In the genomic region with DNA sequence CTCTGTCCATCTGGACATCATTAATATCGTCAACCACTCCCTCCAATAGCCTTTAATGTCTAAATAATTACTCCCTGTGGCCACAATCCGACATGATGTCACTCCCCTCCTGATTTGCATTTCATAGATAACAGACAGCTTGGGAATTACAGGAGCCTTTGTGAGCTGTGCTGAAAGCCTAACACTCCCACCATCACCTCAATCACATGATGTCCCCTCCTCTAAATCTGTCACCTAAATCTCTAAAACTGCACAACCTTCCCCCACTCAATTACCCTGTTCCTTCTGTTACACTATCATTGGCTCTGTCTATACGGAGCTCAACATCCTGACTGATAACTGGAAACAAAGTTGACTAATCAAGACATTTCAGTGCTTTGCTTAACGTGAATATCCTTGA, we compare ENCODE assay signal across 1 cellular context.
TF ChIP-seq lines count a peak whose summit lies in the region.

No MANE protein-coding gene starts in this region.

TF ChIP-seq in HEK293, 187 proteins besides CTCF, POLR2A, EP300 and RAD21 (continued from another document and continues in another):
- TF ChIP-seq ZNF280C (tag by site-specific recombination; IDR thresholded peaks at IDR 0.05) (no peak), KLF8 (tag by site-specific recombination; IDR thresholded peaks at IDR 0.05) (no peak), KLF17 (tag by site-specific recombination; IDR thresholded peaks at IDR 0.05) (no peak), ZNF391 (tag by site-specific recombination; IDR thresholded peaks at IDR 0.05; ENCODE audit: borderline replicate concordance, low read depth) (no peak), HOXA7 (CRISPR knock-in tag; IDR thresholded peaks at IDR 0.05; ENCODE audit: borderline replicate concordance) (no peak), ZNF366 (tag by site-specific recombination; conservative IDR thresholded peaks at IDR 0.05) (peak; percentile 29; the same call in 1 of the 2 replicates), ZNF701 (tag by site-specific recombination; IDR thresholded peaks at IDR 0.05) (no peak), ZNF211 (tag by site-specific recombination; IDR thresholded peaks at IDR 0.05; ENCODE audit: low read depth) (no peak), GLIS2 (tag by site-specific recombination; IDR thresholded peaks at IDR 0.05) (no peak), PRDM2 (tag by site-specific recombination; IDR thresholded peaks at IDR 0.05; ENCODE audit: borderline replicate concordance) (no peak), YY2 (tag by site-specific recombination; IDR thresholded peaks at IDR 0.05) (no peak), ZNF785 (tag by site-specific recombination; IDR thresholded peaks at IDR 0.05) (no peak), PRDM1 (tag by site-specific recombination; IDR thresholded peaks at IDR 0.05) (no peak), ZNF629 (tag by site-specific recombination; IDR thresholded peaks at IDR 0.05) (peak; percentile 32; the same call in 1 of the 2 replicates), ZEB2 (tag by site-specific recombination; IDR thresholded peaks at IDR 0.05) (0 out of 2 replicates have a peak, but pooled peaks have one; percentile 39), SP7 (tag by site-specific recombination; IDR thresholded peaks at IDR 0.05) (peak; percentile 79), ZXDB (tag by site-specific recombination; IDR thresholded peaks at IDR 0.05) (no peak), ZNF830 (tag by site-specific recombination; IDR thresholded peaks at IDR 0.05; ENCODE audit: low read depth) (no peak), ZNF677 (tag by site-specific recombination; IDR thresholded peaks at IDR 0.05) (no peak), ZNF2 (tag by site-specific recombination; IDR thresholded peaks at IDR 0.05) (no peak), REPIN1 (tag by site-specific recombination; IDR thresholded peaks at IDR 0.05; ENCODE audit: low read depth) (no peak), WT1 (tag by site-specific recombination; IDR thresholded peaks at IDR 0.05) (peak; percentile 72), ZNF112 (tag by site-specific recombination; IDR thresholded peaks at IDR 0.05) (no peak), OSR2 (tag by site-specific recombination; IDR thresholded peaks at IDR 0.05) (0 out of 2 replicates have a peak, but pooled peaks have one; percentile 17), ZSCAN16 (tag by site-specific recombination; IDR thresholded peaks at IDR 0.05) (no peak)
- TF ChIP-seq, protein P1, sequence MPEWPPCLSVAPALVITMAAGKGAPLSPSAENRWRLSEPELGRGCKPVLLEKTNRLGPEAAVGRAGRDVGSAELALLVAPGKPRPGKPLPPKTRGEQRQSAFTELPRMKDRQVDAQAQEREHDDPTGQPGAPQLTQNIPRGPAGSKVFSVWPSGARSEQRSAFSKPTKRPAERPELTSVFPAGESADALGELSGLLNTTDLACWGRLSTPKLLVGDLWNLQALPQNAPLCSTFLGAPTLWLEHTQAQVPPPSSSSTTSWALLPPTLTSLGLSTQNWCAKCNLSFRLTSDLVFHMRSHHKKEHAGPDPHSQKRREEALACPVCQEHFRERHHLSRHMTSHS (tag by site-specific recombination; IDR thresholded peaks at IDR 0.05): no peak
- TF ChIP-seq, protein P2, sequence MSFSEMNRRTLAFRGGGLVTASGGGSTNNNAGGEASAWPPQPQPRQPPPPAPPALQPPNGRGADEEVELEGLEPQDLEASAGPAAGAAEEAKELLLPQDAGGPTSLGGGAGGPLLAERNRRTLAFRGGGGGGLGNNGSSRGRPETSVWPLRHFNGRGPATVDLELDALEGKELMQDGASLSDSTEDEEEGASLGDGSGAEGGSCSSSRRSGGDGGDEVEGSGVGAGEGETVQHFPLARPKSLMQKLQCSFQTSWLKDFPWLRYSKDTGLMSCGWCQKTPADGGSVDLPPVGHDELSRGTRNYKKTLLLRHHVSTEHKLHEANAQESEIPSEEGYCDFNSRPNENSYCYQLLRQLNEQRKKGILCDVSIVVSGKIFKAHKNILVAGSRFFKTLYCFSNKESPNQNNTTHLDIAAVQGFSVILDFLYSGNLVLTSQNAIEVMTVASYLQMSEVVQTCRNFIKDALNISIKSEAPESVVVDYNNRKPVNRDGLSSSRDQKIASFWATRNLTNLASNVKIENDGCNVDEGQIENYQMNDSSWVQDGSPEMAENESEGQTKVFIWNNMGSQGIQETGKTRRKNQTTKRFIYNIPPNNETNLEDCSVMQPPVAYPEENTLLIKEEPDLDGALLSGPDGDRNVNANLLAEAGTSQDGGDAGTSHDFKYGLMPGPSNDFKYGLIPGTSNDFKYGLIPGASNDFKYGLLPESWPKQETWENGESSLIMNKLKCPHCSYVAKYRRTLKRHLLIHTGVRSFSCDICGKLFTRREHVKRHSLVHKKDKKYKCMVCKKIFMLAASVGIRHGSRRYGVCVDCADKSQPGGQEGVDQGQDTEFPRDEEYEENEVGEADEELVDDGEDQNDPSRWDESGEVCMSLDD (tag by site-specific recombination; IDR thresholded peaks at IDR 0.05): no peak
- TF ChIP-seq, protein P3, sequence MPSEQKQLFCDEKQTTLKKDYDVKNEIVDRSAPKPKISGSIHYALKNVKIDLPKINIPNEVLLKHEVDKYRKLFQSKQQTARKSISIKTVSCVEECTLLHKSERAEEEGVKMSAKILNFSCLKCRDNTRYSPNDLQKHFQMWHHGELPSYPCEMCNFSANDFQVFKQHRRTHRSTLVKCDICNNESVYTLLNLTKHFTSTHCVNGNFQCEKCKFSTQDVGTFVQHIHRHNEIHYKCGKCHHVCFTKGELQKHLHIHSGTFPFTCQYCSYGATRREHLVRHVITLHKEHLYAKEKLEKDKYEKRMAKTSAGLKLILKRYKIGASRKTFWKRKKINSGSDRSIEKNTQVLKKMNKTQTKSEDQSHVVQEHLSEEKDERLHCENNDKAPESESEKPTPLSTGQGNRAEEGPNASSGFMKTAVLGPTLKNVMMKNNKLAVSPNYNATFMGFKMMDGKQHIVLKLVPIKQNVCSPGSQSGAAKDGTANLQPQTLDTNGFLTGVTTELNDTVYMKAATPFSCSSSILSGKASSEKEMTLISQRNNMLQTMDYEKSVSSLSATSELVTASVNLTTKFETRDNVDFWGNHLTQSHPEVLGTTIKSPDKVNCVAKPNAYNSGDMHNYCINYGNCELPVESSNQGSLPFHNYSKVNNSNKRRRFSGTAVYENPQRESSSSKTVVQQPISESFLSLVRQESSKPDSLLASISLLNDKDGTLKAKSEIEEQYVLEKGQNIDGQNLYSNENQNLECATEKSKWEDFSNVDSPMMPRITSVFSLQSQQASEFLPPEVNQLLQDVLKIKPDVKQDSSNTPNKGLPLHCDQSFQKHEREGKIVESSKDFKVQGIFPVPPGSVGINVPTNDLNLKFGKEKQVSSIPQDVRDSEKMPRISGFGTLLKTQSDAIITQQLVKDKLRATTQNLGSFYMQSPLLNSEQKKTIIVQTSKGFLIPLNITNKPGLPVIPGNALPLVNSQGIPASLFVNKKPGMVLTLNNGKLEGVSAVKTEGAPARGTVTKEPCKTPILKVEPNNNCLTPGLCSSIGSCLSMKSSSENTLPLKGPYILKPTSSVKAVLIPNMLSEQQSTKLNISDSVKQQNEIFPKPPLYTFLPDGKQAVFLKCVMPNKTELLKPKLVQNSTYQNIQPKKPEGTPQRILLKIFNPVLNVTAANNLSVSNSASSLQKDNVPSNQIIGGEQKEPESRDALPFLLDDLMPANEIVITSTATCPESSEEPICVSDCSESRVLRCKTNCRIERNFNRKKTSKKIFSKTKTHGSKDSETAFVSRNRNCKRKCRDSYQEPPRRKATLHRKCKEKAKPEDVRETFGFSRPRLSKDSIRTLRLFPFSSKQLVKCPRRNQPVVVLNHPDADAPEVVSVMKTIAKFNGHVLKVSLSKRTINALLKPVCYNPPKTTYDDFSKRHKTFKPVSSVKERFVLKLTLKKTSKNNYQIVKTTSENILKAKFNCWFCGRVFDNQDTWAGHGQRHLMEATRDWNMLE (tag by site-specific recombination; conservative IDR thresholded peaks at IDR 0.05; ENCODE audit: low read depth): no peak
- TF ChIP-seq, protein P4, sequence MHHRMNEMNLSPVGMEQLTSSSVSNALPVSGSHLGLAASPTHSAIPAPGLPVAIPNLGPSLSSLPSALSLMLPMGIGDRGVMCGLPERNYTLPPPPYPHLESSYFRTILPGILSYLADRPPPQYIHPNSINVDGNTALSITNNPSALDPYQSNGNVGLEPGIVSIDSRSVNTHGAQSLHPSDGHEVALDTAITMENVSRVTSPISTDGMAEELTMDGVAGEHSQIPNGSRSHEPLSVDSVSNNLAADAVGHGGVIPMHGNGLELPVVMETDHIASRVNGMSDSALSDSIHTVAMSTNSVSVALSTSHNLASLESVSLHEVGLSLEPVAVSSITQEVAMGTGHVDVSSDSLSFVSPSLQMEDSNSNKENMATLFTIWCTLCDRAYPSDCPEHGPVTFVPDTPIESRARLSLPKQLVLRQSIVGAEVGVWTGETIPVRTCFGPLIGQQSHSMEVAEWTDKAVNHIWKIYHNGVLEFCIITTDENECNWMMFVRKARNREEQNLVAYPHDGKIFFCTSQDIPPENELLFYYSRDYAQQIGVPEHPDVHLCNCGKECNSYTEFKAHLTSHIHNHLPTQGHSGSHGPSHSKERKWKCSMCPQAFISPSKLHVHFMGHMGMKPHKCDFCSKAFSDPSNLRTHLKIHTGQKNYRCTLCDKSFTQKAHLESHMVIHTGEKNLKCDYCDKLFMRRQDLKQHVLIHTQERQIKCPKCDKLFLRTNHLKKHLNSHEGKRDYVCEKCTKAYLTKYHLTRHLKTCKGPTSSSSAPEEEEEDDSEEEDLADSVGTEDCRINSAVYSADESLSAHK (tag by site-specific recombination; IDR thresholded peaks at IDR 0.05): no peak
- TF ChIP-seq, protein P5, sequence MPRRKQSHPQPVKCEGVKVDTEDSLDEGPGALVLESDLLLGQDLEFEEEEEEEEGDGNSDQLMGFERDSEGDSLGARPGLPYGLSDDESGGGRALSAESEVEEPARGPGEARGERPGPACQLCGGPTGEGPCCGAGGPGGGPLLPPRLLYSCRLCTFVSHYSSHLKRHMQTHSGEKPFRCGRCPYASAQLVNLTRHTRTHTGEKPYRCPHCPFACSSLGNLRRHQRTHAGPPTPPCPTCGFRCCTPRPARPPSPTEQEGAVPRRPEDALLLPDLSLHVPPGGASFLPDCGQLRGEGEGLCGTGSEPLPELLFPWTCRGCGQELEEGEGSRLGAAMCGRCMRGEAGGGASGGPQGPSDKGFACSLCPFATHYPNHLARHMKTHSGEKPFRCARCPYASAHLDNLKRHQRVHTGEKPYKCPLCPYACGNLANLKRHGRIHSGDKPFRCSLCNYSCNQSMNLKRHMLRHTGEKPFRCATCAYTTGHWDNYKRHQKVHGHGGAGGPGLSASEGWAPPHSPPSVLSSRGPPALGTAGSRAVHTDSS (tag by site-specific recombination; IDR thresholded peaks at IDR 0.05): no peak
